Comparison of ENCODE assay signal across 27 cellular contexts in the genomic region with DNA sequence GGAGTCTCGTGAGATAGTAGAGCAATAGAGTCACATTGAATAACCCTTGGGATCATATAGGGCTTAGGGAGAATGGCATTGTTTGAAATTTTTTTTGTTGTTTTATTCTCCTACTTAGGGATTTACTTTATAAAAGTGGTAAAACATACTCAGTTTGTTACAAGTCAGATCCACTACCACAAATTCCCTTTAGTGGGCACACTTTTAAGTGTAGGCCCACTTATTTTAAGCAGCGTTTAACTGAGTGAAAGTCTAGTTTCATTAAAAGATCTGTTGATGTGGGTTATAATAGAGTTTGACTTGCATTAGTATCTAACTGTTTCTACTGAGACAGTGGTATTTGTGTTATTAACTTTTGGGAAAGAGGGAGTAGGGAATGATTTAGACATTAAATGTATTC. TPM values are rescaled to one million over a fixed set of nuclear protein-coding genes. Genes with fewer than 3 reads are reported as not detected.
DNase-seq lines count a peak whose midpoint lies in the region; ATAC-seq, FAIRE-seq and TF ChIP-seq lines count a peak whose summit lies in the region.
"Had no signal": no experiment of that assay in that cellular context is flagged by ENCODE, and none has a peak within 500 bp of the region (broad histone marks: within the 10 kb centered on the region; RNA-seq: fewer than 3 reads in every experiment).

No MANE protein-coding gene starts in this region.

- no peak for FAIRE-seq in frontal cortex (lab: Jason Lieb, UNC)
- FAIRE-seq: G401.6, H1, HepG2, RCC 7860 had no signal

- peaks cover 40% of the 10 kb centered on the region for H3K4me1 Mint-ChIP-seq in nephron progenitor cell

- intact Hi-C loops in Right ventricle myocardium superior (cut with DNase I), result no loop called here

- H3K36me3 Mint-ChIP-seq in nephron progenitor cell (ENCODE audit: low read depth), result peaks cover 34% of the 10 kb centered on the region

- no peak overlapping the region for H3K27ac ChIP-seq in brain microvascular endothelial cell
- H3K27ac ChIP-seq: neutrophil, SJSA1 had no signal

- no peaks in the 10 kb centered on the region for H3K4me1 ChIP-seq in BE2C
- H3K4me1 ChIP-seq: uterus had no signal

- H3K27me3 ChIP-seq in BE2C (no peaks in the 10 kb centered on the region), brain microvascular endothelial cell (replicated peaks) (no peaks in the 10 kb centered on the region)
- H3K27me3 ChIP-seq: neutrophil, SJSA1, testis, uterus had no signal

- TF ChIP-seq CTCF in BE2C (IDR thresholded peaks at IDR 0.05; ENCODE audit: low read depth, low read length) (peak; percentile 32), GM12865 (IDR thresholded peaks at IDR 0.05; ENCODE audit: insufficient read depth, low read depth, low read length, missing control alignments) (peak; percentile 21), brain microvascular endothelial cell (IDR thresholded peaks at IDR 0.05; ENCODE audit: low read depth, low read length, missing control alignments) (peak; percentile 10), nephron progenitor cell (IDR thresholded peaks at IDR 0.05) (no peak)

- H3K9me3 ChIP-seq in BE2C, result no peaks in the 10 kb centered on the region
- H3K9me3 ChIP-seq: neutrophil, SJSA1, testis, uterus had no signal

- no peaks in the 10 kb centered on the region for H3K27me3 Mint-ChIP-seq in nephron progenitor cell (ENCODE audit: low read depth, poor library complexity)

- peak overlapping the region; percentile 50 for H3K27ac Mint-ChIP-seq in nephron progenitor cell
- H3K27ac Mint-ChIP-seq: activated CD8-positive, alpha-beta T cell treated with anti-CD3 and anti-CD28 coated beads, Interleukin-2, amount 10 ng/mL, durations not matched to agents 7 days and 5 days had no signal

- H3K9me3 Mint-ChIP-seq in nephron progenitor cell, result no peaks in the 10 kb centered on the region
- H3K9me3 Mint-ChIP-seq: CD8-positive, alpha-beta T cell had no signal

- H3K36me3 ChIP-seq in BE2C (peaks cover 32% of the 10 kb centered on the region), brain microvascular endothelial cell (replicated peaks) (peaks cover 9% of the 10 kb centered on the region)
- H3K36me3 ChIP-seq: neutrophil, uterus had no signal

- no peak for DNase-seq in BE2C
- DNase-seq in GM12865 (ENCODE audit: low read depth), result peak; percentile 30
- DNase-seq in brain microvascular endothelial cell, result no peak
- DNase-seq in nephron progenitor cell, result no peak
- no peak for DNase-seq in SKM-1 treated with dmso at 0.1 percent for 144 hours (lab: John Stamatoyannopoulos, UW; ENCODE audit: unreplicated experiment)
- DNase-seq in frontal cortex (ENCODE audit: low spot score in 2 of 2), result no peak
- no peak for DNase-seq in NCI-H524 (lab: John Stamatoyannopoulos, UW)
- DNase-seq in Right ventricle myocardium superior, result no peak
- DNase-seq: activated CD8-positive, alpha-beta T cell treated with anti-CD3 and anti-CD28 coated beads, Interleukin-2, amount 10 ng/mL, durations not matched to agents 7 days and 5 days; activated gamma-delta T cell; activated T-cell treated with anti-CD3 and anti-CD28 coated beads, Interleukin-2, amount 50 U/mL, for 1 hour; CD8-positive, alpha-beta T cell; Karpas-422; left colon; NCI-H1048; NCI-H187; NCI-H2171 treated with DMSO at 0.1 percent for 48 hours; NCI-H526; stimulated activated naive CD4-positive, alpha-beta T cell treated with Interleukin-2 at 50 U/mL for 16 hours; testis; uterus had no signal

- no peak overlapping the region for H3K4me3 Mint-ChIP-seq in nephron progenitor cell
- H3K4me3 Mint-ChIP-seq: activated CD8-positive, alpha-beta T cell treated with anti-CD3 and anti-CD28 coated beads, Interleukin-2, amount 10 ng/mL, durations not matched to agents 7 days and 5 days; CD8-positive, alpha-beta T cell had no signal

- no peak overlapping the region for H3K4me3 ChIP-seq in BE2C (ENCODE audit: low read depth, low read length)
- no peak overlapping the region for H3K4me3 ChIP-seq in GM12865 (ENCODE audit: low read depth, low read length)
- no peak overlapping the region for H3K4me3 ChIP-seq in brain microvascular endothelial cell (ENCODE audit: low read depth, low read length)
- H3K4me3 ChIP-seq: SJSA1, testis, uterus had no signal

- in situ Hi-C loops in brain microvascular endothelial cell (cut with HindIII; ENCODE audit: low pct_ligation_motif_present, low sequenced_read_pairs), result loop anchor here (25.0 kb wide), 1 partner anchor 137 kb away; a partner anchor contains a TSS

- no peak for ATAC-seq in Right ventricle myocardium superior (ENCODE audit: poor library complexity)
- ATAC-seq: activated CD8-positive, alpha-beta T cell treated with anti-CD3 and anti-CD28 coated beads, Interleukin-2, amount 10 ng/mL, durations not matched to agents 7 days and 5 days; CD8-positive, alpha-beta T cell; HepG2; left colon had no signal

RNA-seq across cellular contexts. Expression of a gene that starts 49.3 kb away (rescaled TPM):
- polyA plus RNA-seq in BE2C (2012; ENCODE audit: insufficient read depth, insufficient read length, low read depth), result 184 TPM
- 53.8 TPM for total RNA-seq in frontal cortex
- 70.6 TPM for total RNA-seq in Right ventricle myocardium superior
